ENCODE assay signal across 20 cellular contexts in the genomic region with DNA sequence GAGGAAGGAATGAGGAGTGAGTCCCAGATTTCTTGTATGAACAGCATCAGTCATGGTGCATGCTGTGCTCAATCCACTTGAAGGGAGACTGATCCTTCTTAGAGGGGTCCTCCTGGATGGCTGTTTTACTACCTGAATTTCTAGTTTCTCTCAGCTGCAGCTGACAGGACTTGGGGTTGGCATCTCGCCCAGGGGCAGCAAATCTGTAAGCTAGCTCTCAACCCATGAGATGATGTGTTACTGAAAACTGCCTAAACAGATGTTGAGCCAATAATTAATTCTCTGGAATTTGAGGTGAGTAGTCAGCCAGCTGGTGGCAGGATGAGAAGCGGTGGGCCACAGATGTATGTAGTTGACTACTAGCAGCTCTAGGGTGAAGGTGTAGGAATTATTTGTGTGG. TPM values are rescaled to one million over a fixed set of nuclear protein-coding genes. Genes with fewer than 3 reads are reported as not detected.
A peak's percentile ranks its signal among the peaks of the same experiment; 100 is the strongest.
DNase-seq lines count a peak whose midpoint lies in the region; ATAC-seq, FAIRE-seq and TF ChIP-seq lines count a peak whose summit lies in the region.
"Had no signal": no experiment of that assay in that cellular context is flagged by ENCODE, and none has a peak within 500 bp of the region (broad histone marks: within the 10 kb centered on the region; RNA-seq: fewer than 3 reads in every experiment).

No MANE protein-coding gene starts in this region.

- H3K27ac Mint-ChIP-seq in stimulated activated memory B cell treated with anti-CD40 and anti-IgM and Interleukin-4, amounts not matched to agents 10 μg/mL and 1 μg/mL and 100 μg/mL, for 72 hours: peak overlapping the region; percentile 0
- no peak overlapping the region for H3K27ac Mint-ChIP-seq in effector memory CD8-positive, alpha-beta T cell
- H3K27ac Mint-ChIP-seq: activated T-helper 2 cell treated with anti-CD3 and anti-CD28 coated beads, Interferon-gamma antibody, Interleukin-2, Interleukin-4, amounts not matched to agents 10 μg/mL and 5 μg/mL and 100 μg/mL, durations not matched to agents 14 hours and 24 hours and 36 hours; CD4-positive, alpha-beta T cell had no signal

- H3K27ac ChIP-seq in small intestine (ENCODE audit: low read depth in 1 of 2, low read length in 1 of 2): no peak overlapping the region
- H3K27ac ChIP-seq: 22Rv1, Peyer's patch, tibial artery, VCaP had no signal

- no peak overlapping the region for H3K4me3 ChIP-seq in small intestine (ENCODE audit: low read depth in 1 of 2, low read length in 2 of 2)
- H3K4me3 ChIP-seq: GM12878, Peyer's patch, tibial artery had no signal

- FAIRE-seq in small intestine (lab: Jason Lieb, UNC): no peak
- FAIRE-seq: endothelial cell of umbilical vein, GM12878 had no signal

- H3K4me1 ChIP-seq in small intestine (ENCODE audit: control insufficient read depth in 2 of 2, insufficient read depth in 1 of 2, low read depth in 1 of 2, low read length in 1 of 2): peaks cover 13 to 15% of the 10 kb centered on the region in 2 donors

- H3K27me3 Mint-ChIP-seq in stimulated activated memory B cell treated with anti-CD40 and anti-IgM and Interleukin-4, amounts not matched to agents 10 μg/mL and 1 μg/mL and 100 μg/mL, for 72 hours: no peaks in the 10 kb centered on the region
- no peaks in the 10 kb centered on the region for H3K27me3 Mint-ChIP-seq in effector memory CD8-positive, alpha-beta T cell
- H3K27me3 Mint-ChIP-seq: CD4-positive, alpha-beta T cell had no signal

- no peaks in the 10 kb centered on the region for H3K9me3 ChIP-seq in small intestine (ENCODE audit: control insufficient read depth, low read depth)
- H3K9me3 ChIP-seq: Peyer's patch, tibial artery had no signal

- DNase-seq in NCI-H2029 (lab: John Stamatoyannopoulos, UW): peak; percentile 2
- no peak for DNase-seq in NCI-H2029 treated with DMSO at 0.1 percent for 48 hours (lab: John Stamatoyannopoulos, UW)
- peak; percentile 71 for DNase-seq in NCI-H2171 (lab: John Stamatoyannopoulos, UW)
- peak; percentile 37 to 61 for DNase-seq in erythroblast (lab: John Stamatoyannopoulos, UW)
- DNase-seq in activated naive CD4-positive, alpha-beta T cell treated with Interleukin-2 at 50 U/mL for 16 hours: no peak
- no peak for DNase-seq in effector memory CD8-positive, alpha-beta T cell
- no peak for DNase-seq in small intestine
- DNase-seq: CD4-positive, alpha-beta T cell; islet precursor cell; NCI-H1092 treated with DMSO at 0.1 percent for 48 hours; NCI-H526; Peyer's patch; stimulated activated CD4-positive, alpha-beta T cell treated with anti-CD3 and anti-CD28 coated beads, Interleukin-4, amount 100 ng/mL, for 24 hours; tibial artery had no signal

- TF ChIP-seq POLR2A in erythroblast (IDR thresholded peaks at IDR 0.05; ENCODE audit: low read length): no peak

- peaks cover 3 to 6% of the 10 kb centered on the region in 2 donors for H3K36me3 ChIP-seq in small intestine (ENCODE audit: control insufficient read depth in 2 of 2, insufficient read depth in 2 of 2, low read length in 2 of 2)

- no peak overlapping the region for H3K4me3 Mint-ChIP-seq in stimulated activated memory B cell treated with anti-CD40 and anti-IgM and Interleukin-4, amounts not matched to agents 10 μg/mL and 1 μg/mL and 100 μg/mL, for 72 hours
- no peak overlapping the region for H3K4me3 Mint-ChIP-seq in effector memory CD8-positive, alpha-beta T cell
- H3K4me3 Mint-ChIP-seq: CD4-positive, alpha-beta T cell had no signal

- ATAC-seq in stimulated activated memory B cell treated with anti-CD40 and anti-IgM and Interleukin-4, amounts not matched to agents 10 μg/mL and 1 μg/mL and 100 μg/mL, for 72 hours: no peak
- ATAC-seq in effector memory CD8-positive, alpha-beta T cell (replicated peaks): no peak
- ATAC-seq: GM12878 had no signal

- WGBS in small intestine, 3 donors: 83 to 86% (median 85%) methylated on average over 2 of the region's 2 CpGs

- H3K4me1 Mint-ChIP-seq in stimulated activated memory B cell treated with anti-CD40 and anti-IgM and Interleukin-4, amounts not matched to agents 10 μg/mL and 1 μg/mL and 100 μg/mL, for 72 hours: peaks cover 54% of the 10 kb centered on the region
- peaks cover 27 to 46% of the 10 kb centered on the region in 2 donors for H3K4me1 Mint-ChIP-seq in effector memory CD8-positive, alpha-beta T cell (ENCODE audit: low read depth in 2 of 2)

- H3K9me3 Mint-ChIP-seq in stimulated activated memory B cell treated with anti-CD40 and anti-IgM and Interleukin-4, amounts not matched to agents 10 μg/mL and 1 μg/mL and 100 μg/mL, for 72 hours: peaks cover 2% of the 10 kb centered on the region
- peaks cover 0 to 3% of the 10 kb centered on the region in 2 donors for H3K9me3 Mint-ChIP-seq in effector memory CD8-positive, alpha-beta T cell
- H3K9me3 Mint-ChIP-seq: CD4-positive, alpha-beta T cell had no signal

- peaks cover 43% of the 10 kb centered on the region for H3K36me3 Mint-ChIP-seq in stimulated activated memory B cell treated with anti-CD40 and anti-IgM and Interleukin-4, amounts not matched to agents 10 μg/mL and 1 μg/mL and 100 μg/mL, for 72 hours
- peaks cover 4% of the 10 kb centered on the region for H3K36me3 Mint-ChIP-seq in effector memory CD8-positive, alpha-beta T cell (ENCODE audit: insufficient read depth)

- no peaks in the 10 kb centered on the region for H3K27me3 ChIP-seq in small intestine (ENCODE audit: control insufficient read depth in 2 of 2, insufficient read depth in 2 of 2, low read length in 2 of 2)
- H3K27me3 ChIP-seq: Peyer's patch, tibial artery had no signal

RNA-seq across cellular contexts. Expression of gene BACH1, which starts 19.6 kb away (rescaled TPM):
- 10 to 100 TPM in 1 of 3 donors, 1 to 10 TPM in 2; 6.5 to 10.5 (median 7.8) TPM for polyA plus RNA-seq in small intestine

Comparison
In these comparisons a context has a peak if more than half of its experiments do, and no peak if none do; other contexts are left out.
1. DNase-seq: peak in NCI-H2029 (single experiment), NCI-H2171 (single experiment) and erythroblast (2 of 2); none in NCI-H2029 treated with DMSO at 0.1 percent for 48 hours (single experiment), activated naive CD4-positive, alpha-beta T cell treated with Interleukin-2 at 50 U/mL for 16 hours (single experiment), effector memory CD8-positive, alpha-beta T cell (0 of 3) and small intestine (single experiment).